ENCODE assay signal across 8 cellular contexts in the genomic region with DNA sequence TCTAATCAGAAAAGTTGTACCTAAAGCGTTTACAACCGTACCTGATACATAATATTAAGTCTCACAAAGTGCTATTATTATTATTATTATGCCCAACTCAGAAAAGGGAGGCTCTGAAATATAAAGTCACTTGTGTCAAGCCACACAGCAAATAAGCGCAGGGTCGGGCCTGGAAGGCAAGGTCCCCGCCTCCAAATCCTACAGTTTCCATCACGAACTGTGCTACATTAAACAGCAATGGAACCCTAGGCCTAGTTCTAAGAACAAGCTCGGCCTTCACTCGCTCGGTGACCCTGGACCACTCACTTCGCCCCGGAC. TPM values are rescaled to one million over a fixed set of nuclear protein-coding genes. Genes with fewer than 3 reads are reported as not detected.
DNase-seq lines count a peak whose midpoint lies in the region; ATAC-seq, FAIRE-seq and TF ChIP-seq lines count a peak whose summit lies in the region.

No MANE protein-coding gene starts in this region.

- no peak for FAIRE-seq in frontal cortex (lab: Jason Lieb, UNC)

- intact Hi-C loops in left lung (cut with DNase I), result no loop called here

- H3K4me1 ChIP-seq in left lung, result peaks cover 5 to 16% of the 10 kb centered on the region in 2 donors

- peaks cover 21% of the 10 kb centered on the region for H3K4me1 Mint-ChIP-seq in type B pancreatic cell (ENCODE audit: unreplicated experiment)

- H3K4me3 Mint-ChIP-seq in type B pancreatic cell, result peak overlapping the region; percentile 96

- no peaks in the 10 kb centered on the region for H3K9me3 ChIP-seq in left lung

- TF ChIP-seq CTCF in left lung (IDR thresholded peaks at IDR 0.05), result no peak
- TF ChIP-seq CTCF in type B pancreatic cell (conservative IDR thresholded peaks at IDR 0.05), result no peak

- peak overlapping the region; percentile 78 to 88 for H3K4me3 ChIP-seq in left lung

- DNase-seq in stimulated activated CD4-positive, alpha-beta T cell treated with anti-CD3 and anti-CD28 coated beads, Interleukin-12 subunit alpha, Interleukin-12 subunit beta, amount 100 ng/mL, for 48 hours (ENCODE audit: low read depth in 2 of 3, low spot score in 1 of 3), result peak; percentile 2 to 14 (median 6)
- DNase-seq in stimulated activated CD4-positive, alpha-beta T cell treated with anti-CD3 and anti-CD28 coated beads, Interleukin-4, amount 100 ng/mL, for 1 hour, result no peak
- no peak for DNase-seq in activated naive CD4-positive, alpha-beta T cell treated with anti-CD3 and anti-CD28 coated beads, Interleukin-2, amount 50 U/mL, for 72 hours (ENCODE audit: low spot score in 2 of 2)
- no peak for DNase-seq in left lung
- peak; percentile 36 for DNase-seq in type B pancreatic cell (ENCODE audit: extremely low spot score, unreplicated experiment)
- no peak for DNase-seq in frontal cortex (ENCODE audit: low spot score in 2 of 2)
- DNase-seq in GM19238 (ENCODE audit: insufficient read length, low spot score), result no peak
- DNase-seq in activated CD8-positive, alpha-beta memory T cell treated with anti-CD3 and anti-CD28 coated beads for 24 hours, result no peak

- no peaks in the 10 kb centered on the region for H3K9me3 Mint-ChIP-seq in activated naive CD4-positive, alpha-beta T cell treated with anti-CD3 and anti-CD28 coated beads, Interleukin-2, amount 50 U/mL, for 72 hours
- H3K9me3 Mint-ChIP-seq in type B pancreatic cell, result no peaks in the 10 kb centered on the region

- no peaks in the 10 kb centered on the region for H3K27me3 ChIP-seq in left lung

- H3K27me3 Mint-ChIP-seq in type B pancreatic cell, result peaks cover 7% of the 10 kb centered on the region

- peaks cover 0 to 4% of the 10 kb centered on the region in 2 donors for H3K36me3 ChIP-seq in left lung

- peaks cover 0 to 6% of the 10 kb centered on the region in 2 donors for H3K36me3 Mint-ChIP-seq in activated naive CD4-positive, alpha-beta T cell treated with anti-CD3 and anti-CD28 coated beads, Interleukin-2, amount 50 U/mL, for 72 hours
- H3K36me3 Mint-ChIP-seq in type B pancreatic cell, result no peaks in the 10 kb centered on the region

- no peak for ATAC-seq in activated naive CD4-positive, alpha-beta T cell treated with anti-CD3 and anti-CD28 coated beads, Interleukin-2, amount 50 U/mL, for 72 hours
- ATAC-seq in left lung, result peak; percentile 2

- H3K27ac Mint-ChIP-seq in activated naive CD4-positive, alpha-beta T cell treated with anti-CD3 and anti-CD28 coated beads, Interleukin-2, amount 50 U/mL, for 72 hours, result peak overlapping the region; percentile 95
- peak overlapping the region; percentile 89 for H3K27ac Mint-ChIP-seq in type B pancreatic cell

- H3K27ac ChIP-seq in left lung, result peak overlapping the region in 1 of 2 donors; percentile 70

RNA-seq across cellular contexts. Expression of a gene that starts 0.6 kb away (rescaled TPM):
- 1 to 10 TPM; 5.1 to 6.7 TPM for total RNA-seq in activated naive CD4-positive, alpha-beta T cell treated with anti-CD3 and anti-CD28 coated beads, Interleukin-2, amount 50 U/mL, for 72 hours
- total RNA-seq in left lung, result 1 to 10 TPM; 3.9 to 4.4 TPM
- 9.5 and 10.2 TPM in 2 replicates for total RNA-seq in type B pancreatic cell (ENCODE audit: low replicate concordance)
- 3.3 TPM for total RNA-seq in frontal cortex

RNA-seq across cellular contexts. Expression of a gene that starts 37.4 kb away (rescaled TPM):
- 1 to 10 TPM; 1.4 to 9.6 TPM for total RNA-seq in activated naive CD4-positive, alpha-beta T cell treated with anti-CD3 and anti-CD28 coated beads, Interleukin-2, amount 50 U/mL, for 72 hours
- total RNA-seq in left lung (1 to 10 TPM; 4.8 to 7.7 TPM), type B pancreatic cell (ENCODE audit: low replicate concordance) (7.0 and 12.4 TPM in 2 replicates), frontal cortex (under 0.01 TPM)

RNA-seq across cellular contexts. Expression of a gene that starts 48.1 kb away (rescaled TPM):
- 10 to 100 TPM; 18.7 to 25.9 TPM for total RNA-seq in activated naive CD4-positive, alpha-beta T cell treated with anti-CD3 and anti-CD28 coated beads, Interleukin-2, amount 50 U/mL, for 72 hours
- total RNA-seq in left lung, result 10 to 100 TPM; 15.0 to 20.0 TPM
- total RNA-seq in type B pancreatic cell (ENCODE audit: low replicate concordance), result 21.4 and 25.8 TPM in 2 replicates
- total RNA-seq in frontal cortex, result 20.0 TPM

Comparison
In these comparisons a context has a peak if more than half of its experiments do, and no peak if none do; other contexts are left out.
1. DNase-seq: peak in stimulated activated CD4-positive, alpha-beta T cell treated with anti-CD3 and anti-CD28 coated beads, Interleukin-12 subunit alpha, Interleukin-12 subunit beta, amount 100 ng/mL, for 48 hours (3 of 3) and type B pancreatic cell (single experiment); none in stimulated activated CD4-positive, alpha-beta T cell treated with anti-CD3 and anti-CD28 coated beads, Interleukin-4, amount 100 ng/mL, for 1 hour (single experiment), activated naive CD4-positive, alpha-beta T cell treated with anti-CD3 and anti-CD28 coated beads, Interleukin-2, amount 50 U/mL, for 72 hours (0 of 2), left lung (0 of 2), frontal cortex (0 of 2), GM19238 (single experiment) and activated CD8-positive, alpha-beta memory T cell treated with anti-CD3 and anti-CD28 coated beads for 24 hours (single experiment).